30 cellular contexts compared by ENCODE assay signal in genomic region chr14:101428409-101428808, GRCh38.
A peak's percentile ranks its signal among the peaks of the same experiment; 100 is the strongest.
DNase-seq lines count a peak whose midpoint lies in the region; ATAC-seq, FAIRE-seq and TF ChIP-seq lines count a peak whose summit lies in the region.
"Had no signal": no experiment of that assay in that cellular context is flagged by ENCODE, and none has a peak within 500 bp of the region (broad histone marks: within the 10 kb centered on the region; RNA-seq: fewer than 3 reads in every experiment).

No MANE protein-coding gene starts in this region.

- no peaks in the 10 kb centered on the region for H3K79me2 ChIP-seq in HepG2 (ENCODE audit: insufficient read depth, low read length)

- H3K4me2 ChIP-seq in HepG2 (ENCODE audit: low read depth, low read length) (no peak overlapping the region), A549 (no peak overlapping the region)
- H3K4me2 ChIP-seq: BLaER1; BLaER1 treated with 17β-estradiol and CSF1 and Interleukin-3, amounts not matched to agents 10 nM and 100 nM had no signal

- TF ChIP-seq POLR2A in HepG2 (IDR thresholded peaks at IDR 0.05; ENCODE audit: insufficient read depth in 1 of 2, low read depth in 2 of 2, low read length in 2 of 2): no peak
- TF ChIP-seq POLR2A in right lobe of liver (IDR thresholded peaks at IDR 0.05): no peak
- no peak for TF ChIP-seq POLR2A in A549 (IDR thresholded peaks at IDR 0.05; ENCODE audit: low read length)

- H3K4me3 ChIP-seq in HepG2 (replicated peaks in 1 of 3; ENCODE audit: insufficient read depth in 1 of 3, low read depth in 2 of 3, low read length in 3 of 3): no peak overlapping the region
- H3K4me3 ChIP-seq in right lobe of liver: no peak overlapping the region
- H3K4me3 ChIP-seq in A549: no peak overlapping the region
- H3K4me3 ChIP-seq: BLaER1; BLaER1 treated with 17β-estradiol and CSF1 and Interleukin-3, amounts not matched to agents 10 nM and 100 nM had no signal

- no peak overlapping the region for H3K9ac ChIP-seq in HepG2 (ENCODE audit: insufficient read depth, low read depth, low read length)
- H3K9ac ChIP-seq: BLaER1; BLaER1 treated with 17β-estradiol and CSF1 and Interleukin-3, amounts not matched to agents 10 nM and 100 nM had no signal

- H3K27me3 ChIP-seq in HepG2 (ENCODE audit: control insufficient read depth in 1 of 2, insufficient read depth in 2 of 2, low read length in 2 of 2) (no peaks in the 10 kb centered on the region; a peak in 2 of 5 replicates), right lobe of liver (no peaks in the 10 kb centered on the region)
- H3K27me3 ChIP-seq: BLaER1; BLaER1 treated with 17β-estradiol and CSF1 and Interleukin-3, amounts not matched to agents 10 nM and 100 nM had no signal

- H4K20me1 ChIP-seq in HepG2 (ENCODE audit: insufficient read depth, low read length): no peaks in the 10 kb centered on the region
- H4K20me1 ChIP-seq: BLaER1; BLaER1 treated with 17β-estradiol and CSF1 and Interleukin-3, amounts not matched to agents 10 nM and 100 nM had no signal

- POLR2A ChIA-PET in HepG2 (lab: Yijun Ruan, JAX) (no interaction called here), A549 (lab: Yijun Ruan, JAX) (no interaction called here)

- H3K4me1 ChIP-seq in HepG2 (ENCODE audit: insufficient read depth, low read length) (no peaks in the 10 kb centered on the region), right lobe of liver (no peaks in the 10 kb centered on the region), A549 (no peaks in the 10 kb centered on the region)
- H3K4me1 ChIP-seq: BE2C; BLaER1; BLaER1 treated with 17β-estradiol and CSF1 and Interleukin-3, amounts not matched to agents 10 nM and 100 nM; Caco-2 had no signal

- TF ChIP-seq EP300 in HepG2 (IDR thresholded peaks at IDR 0.05; ENCODE audit: low read depth in 2 of 2, low read length in 2 of 2): no peak
- TF ChIP-seq EP300 in HepG2 (CRISPR knock-in tag; IDR thresholded peaks at IDR 0.05; ENCODE audit: borderline replicate concordance): no peak
- no peak for TF ChIP-seq EP300 in A549 (IDR thresholded peaks at IDR 0.05)

- H3K27ac ChIP-seq in HepG2 (ENCODE audit: extremely low read length, insufficient read depth, low read length): no peak overlapping the region
- no peak overlapping the region for H3K27ac ChIP-seq in right lobe of liver
- H3K27ac ChIP-seq in A549: no peak overlapping the region
- H3K27ac ChIP-seq: 22Rv1; BLaER1; BLaER1 treated with 17β-estradiol and CSF1 and Interleukin-3, amounts not matched to agents 10 nM and 100 nM; C4-2B had no signal

- FAIRE-seq in HepG2 (lab: Jason Lieb, UNC) (no peak), A549 (lab: Jason Lieb, UNC) (peak; percentile 65)
- FAIRE-seq: A204.1, D721Med had no signal

- in situ Hi-C loops in HepG2 (cut with HindIII; ENCODE audit: extremely low pct_ligation_motif_present, low pct_unique_long_range_greater_than_20kb): no loop called here

- BruUV-seq in HepG2 (replicated peaks; lab: Mats Ljungman, UMichigan): no TSS peak

- DNase-seq in HepG2 (ENCODE audit: low spot score): no peak
- DNase-seq in right lobe of liver: no peak
- no peak for DNase-seq in A549 (ENCODE audit: low read depth in 1 of 2, low spot score in 1 of 2)
- no peak for DNase-seq in NCI-H2029 treated with DMSO at 0.1 percent for 48 hours (lab: John Stamatoyannopoulos, UW)
- DNase-seq: 8988T; ACHN; AML-193; BE2C; C1 segment of cervical spinal cord; Caco-2; Calu3; CD4-positive, alpha-beta memory T cell; CD4-positive, alpha-beta T cell; CD4-positive, CD25-positive, alpha-beta regulatory T cell; CD8-positive, alpha-beta memory T cell; CD8-positive, alpha-beta T cell; COR-L47; DMS 273 treated with DMSO at 0.1 percent for 48 hours; DMS153; DMS53; DMS79; DMS79 treated with DMSO at 0.1 percent for 48 hours; DND-41; EL had no signal

- CTCF ChIA-PET in HepG2 (lab: Yijun Ruan, JAX; ENCODE audit: low intra/inter-chr PET ratio, low total read pairs) (no interaction called here), A549 (lab: Yijun Ruan, JAX) (no interaction called here)

- TF ChIP-seq CTCF in HepG2 (CRISPR knock-in tag; IDR thresholded peaks at IDR 0.05): no peak
- no peak for TF ChIP-seq CTCF in right lobe of liver (IDR thresholded peaks at IDR 0.05)
- TF ChIP-seq CTCF in A549 (IDR thresholded peaks at IDR 0.05): no peak

- H3K9me3 ChIP-seq in HepG2 (ENCODE audit: low read length) (peaks cover 6% of the 10 kb centered on the region; the same call in 1 of the 2 replicates), right lobe of liver (no peaks in the 10 kb centered on the region), A549 (0 out of 3 replicates have a peak, but pooled peaks cover 3% of the 10 kb centered on the region)
- H3K9me3 ChIP-seq: BE2C, Caco-2 had no signal

- no peak overlapping the region for H2AFZ ChIP-seq in HepG2 (ENCODE audit: low read length)

- TF ChIP-seq RAD21 in HepG2 (CRISPR knock-in tag; IDR thresholded peaks at IDR 0.05) (no peak), A549 (conservative IDR thresholded peaks at IDR 0.05 in 1 of 2, IDR thresholded peaks at IDR 0.05 in 1 of 2) (no peak)

- intact Hi-C loops in HepG2 (cut with micrococcal nuclease; ENCODE audit: unreplicated experiment): no loop called here
- intact Hi-C loops in right lobe of liver (cut with DNase I): no loop called here

- ATAC-seq in HepG2 (no peak), right lobe of liver (no peak), A549 (no peak)
- ATAC-seq: CD8-positive, alpha-beta T cell had no signal

- 100% methylated on average over 1 of the region's 1 CpG for WGBS in HepG2 (ENCODE audit: low lambda C conversion rate)
- 82% methylated on average over 1 of the region's 1 CpG for WGBS in right lobe of liver (ENCODE audit: insufficient coverage, low coverage, low lambda C conversion rate, missing lambda C conversion rate)
- 96% methylated on average over 1 of the region's 1 CpG for WGBS in A549 (ENCODE audit: missing lambda C conversion rate)

- H3K36me3 ChIP-seq in HepG2 (replicated peaks in 1 of 2; ENCODE audit: control insufficient read depth in 1 of 2, insufficient read depth in 2 of 2, low read length in 2 of 2) (no peaks in the 10 kb centered on the region), right lobe of liver (no peaks in the 10 kb centered on the region)
- H3K36me3 ChIP-seq: BE2C; BLaER1; BLaER1 treated with 17β-estradiol and CSF1 and Interleukin-3, amounts not matched to agents 10 nM and 100 nM had no signal

TF ChIP-seq in HepG2, 621 proteins besides CTCF, POLR2A, EP300 and RAD21:
- TF ChIP-seq ZBTB20 (CRISPR knock-in tag; IDR thresholded peaks at IDR 0.05; ENCODE audit: borderline replicate concordance, low read depth) (no peak), ZNF7 (CRISPR knock-in tag; IDR thresholded peaks at IDR 0.05) (peak; percentile 85)

TF ChIP-seq in A549, 52 proteins besides CTCF, POLR2A, EP300 and RAD21:
- TF ChIP-seq MAFK (IDR thresholded peaks at IDR 0.05; ENCODE audit: partially characterized antibody): no peak
- no peak for TF ChIP-seq FOSL2 (IDR thresholded peaks at IDR 0.05)
- TF ChIP-seq FOSL2 (CRISPR knock-in tag; IDR thresholded peaks at IDR 0.05): no peak
- peak; percentile 54 for TF ChIP-seq ZFP36 (IDR thresholded peaks at IDR 0.05; ENCODE audit: borderline replicate concordance, partially characterized antibody)
- no peak for TF ChIP-seq BHLHE40 (IDR thresholded peaks at IDR 0.05; ENCODE audit: low read depth, low read length)
TF ChIP-seq in A549: peak in this region for 1.

Comparison
In these comparisons a context has a peak if more than half of its experiments do, and no peak if none do; other contexts are left out.
1. Of the 38 proteins assayed by ChIP-seq in both HepG2 and A549: peak only in HepG2: none; only in A549: ZFP36; in both: none; in neither: 37.